Comparison of ENCODE assay signal across 8 cellular contexts in the genomic region with DNA sequence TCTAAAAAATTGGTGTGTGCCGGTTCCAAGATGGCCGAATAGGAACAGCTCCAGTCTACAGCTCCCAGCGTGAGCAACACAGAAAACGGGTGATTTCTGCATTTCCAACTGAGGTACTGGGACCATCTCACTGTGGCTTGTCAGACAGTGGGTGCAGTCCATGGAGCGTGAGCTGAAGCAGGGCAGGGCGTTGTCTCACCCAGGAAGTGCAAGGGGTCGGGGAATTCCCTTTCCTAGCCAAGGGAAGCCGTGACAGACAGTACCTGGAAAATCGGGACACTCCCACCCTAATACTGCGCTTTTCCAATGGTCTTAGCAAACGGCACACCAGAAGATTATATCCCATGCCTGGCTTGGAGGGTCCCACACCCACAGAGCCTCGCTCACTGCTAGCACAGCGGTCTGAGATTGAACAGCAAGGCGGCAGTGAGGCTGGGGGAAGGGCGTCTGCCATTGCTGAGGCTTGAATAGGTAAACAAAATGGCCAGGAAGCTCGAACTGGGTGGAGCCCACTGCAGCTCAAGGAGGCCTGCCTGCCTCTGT. TPM values are rescaled to one million over a fixed set of nuclear protein-coding genes. Genes with fewer than 3 reads are reported as not detected.
DNase-seq lines count a peak whose midpoint lies in the region; ATAC-seq, FAIRE-seq and TF ChIP-seq lines count a peak whose summit lies in the region.
"Not testable (repeated sequence)": the region's sequence is repeated elsewhere in the genome, so short reads cannot be mapped to it uniquely, and the experiment has no call there.

No MANE protein-coding gene starts in this region.

- not testable (repeated sequence) for H3K36me3 ChIP-seq in PC-9 (ENCODE audit: low read depth); SJCRH30; WERI-Rb-1; H1 (ENCODE audit: control insufficient read depth in 2 of 4, insufficient read depth in 4 of 4, low read length in 3 of 4); transverse colon

- FAIRE-seq in A549 (lab: Jason Lieb, UNC); H1 (lab: Jason Lieb, UNC): not testable (repeated sequence)

- 46% methylated on average over 16 of the region's 16 CpGs for WGBS in A549 (ENCODE audit: missing lambda C conversion rate)
- WGBS in H1 (ENCODE audit: extremely low coverage in 1 of 2, insufficient coverage in 1 of 2, insufficient read length in 1 of 2, insufficient replicate concordance in 2 of 2, low coverage in 1 of 2, low lambda C conversion rate in 2 of 2, missing lambda C conversion rate in 1 of 2), 2 experiments: 85% methylated on average over 16 of the region's 16 CpGs; no CpG with 5 or more reads in 1 of the 2 experiments
- WGBS in transverse colon (ENCODE audit: low coverage in 1 of 2), 2 donors: 73 to 91% methylated on average over 6 to 16 of the region's 16 CpGs

- intact Hi-C loops in PC-9 (cut with micrococcal nuclease; ENCODE audit: unreplicated experiment); transverse colon (cut with DNase I; ENCODE audit: low total_unique reads): not testable (repeated sequence)

- TF ChIP-seq POLR2A in A549 (IDR thresholded peaks at IDR 0.05; ENCODE audit: low read length); H1 (IDR thresholded peaks at IDR 0.05; ENCODE audit: control extremely low read depth in 1 of 2, low read depth in 2 of 2, low read length in 2 of 2); transverse colon (IDR thresholded peaks at IDR 0.05): not testable (repeated sequence)

- H2AFZ ChIP-seq in PC-9: peak overlapping the region; percentile 59
- not testable (repeated sequence) for H2AFZ ChIP-seq in H1 (ENCODE audit: low read length)

- H3K27me3 ChIP-seq in PC-9 (ENCODE audit: insufficient read depth, low read depth); SJCRH30; H1 (replicated peaks in 1 of 4; ENCODE audit: control insufficient read depth in 3 of 4, extremely low read depth in 1 of 4, insufficient read depth in 3 of 4, low read length in 3 of 4); transverse colon: not testable (repeated sequence)
- H3K27me3 ChIP-seq in WERI-Rb-1 (ENCODE audit: insufficient read depth, low read depth, severe bottlenecking): peaks cover 32% of the 10 kb centered on the region

- not testable (repeated sequence) for H2BK15ac ChIP-seq in H1 (ENCODE audit: low read length)

- TF ChIP-seq EP300 in A549 (IDR thresholded peaks at IDR 0.05); H1 (IDR thresholded peaks at IDR 0.05; ENCODE audit: borderline replicate concordance in 1 of 2, low read depth in 2 of 2, low read length in 2 of 2); transverse colon (IDR thresholded peaks at IDR 0.05; ENCODE audit: low read depth): not testable (repeated sequence)

- not testable (repeated sequence) for H3K9me2 ChIP-seq in PC-9 (ENCODE audit: insufficient read depth)

- not testable (repeated sequence) for H3K9ac ChIP-seq in H1 (replicated peaks in 1 of 4; ENCODE audit: extremely low read depth in 1 of 4, low read depth in 3 of 4, low read length in 3 of 4)

- H3K4ac ChIP-seq in H1 (replicated peaks; ENCODE audit: insufficient read length, low read depth, low read length): not testable (repeated sequence)

- not testable (repeated sequence) for BruUV-seq in PC-9 (replicated peaks; lab: Mats Ljungman, UMichigan)

- not testable (repeated sequence) for H4K5ac ChIP-seq in H1 (ENCODE audit: insufficient read length, low read depth, low read length)

- not testable (repeated sequence) for H3K79me2 ChIP-seq in PC-9 (ENCODE audit: low read depth); H1 (ENCODE audit: control insufficient read depth in 1 of 2, insufficient read depth in 2 of 2, low read length in 2 of 2)

- not testable (repeated sequence) for H4K91ac ChIP-seq in H1 (replicated peaks; ENCODE audit: insufficient read length, low read length)

- TF ChIP-seq RAD21 in A549 (conservative IDR thresholded peaks at IDR 0.05 in 1 of 2, IDR thresholded peaks at IDR 0.05 in 1 of 2); H1 (IDR thresholded peaks at IDR 0.05 in 1 of 2, conservative IDR thresholded peaks at IDR 0.05 in 1 of 2; ENCODE audit: low read depth in 2 of 2, low read length in 2 of 2): not testable (repeated sequence)

- not testable (repeated sequence) for H3K23ac ChIP-seq in H1 (ENCODE audit: insufficient read length)

- not testable (repeated sequence) for H2BK12ac ChIP-seq in H1 (ENCODE audit: low read depth, low read length)

- not testable (repeated sequence) for H2BK120ac ChIP-seq in H1 (replicated peaks; ENCODE audit: low read depth, low read length)

- H3K4me2 ChIP-seq in A549 (peak overlapping the region; percentile 36; the same call in 1 of the 3 replicates), PC-9 (peak overlapping the region; percentile 67)
- H3K4me2 ChIP-seq in H1 (ENCODE audit: insufficient read depth in 1 of 2, low read depth in 2 of 2, low read length in 2 of 2): not testable (repeated sequence)

- not testable (repeated sequence) for H2BK5ac ChIP-seq in H1 (ENCODE audit: low read depth, low read length)

- H3K14ac ChIP-seq in H1 (ENCODE audit: insufficient read length): not testable (repeated sequence)

- H3K4me3 ChIP-seq in A549; WERI-Rb-1 (ENCODE audit: low read depth, low read length); H1 (ENCODE audit: extremely low read depth in 1 of 4, insufficient read depth in 2 of 4, low read depth in 3 of 4, low read length in 4 of 4); transverse colon: not testable (repeated sequence)
- H3K4me3 ChIP-seq in PC-9: peak overlapping the region; percentile 48; the same call in 1 of the 2 replicates
- H3K4me3 ChIP-seq in SJCRH30: peak overlapping the region; percentile 53

- not testable (repeated sequence) for H3K56ac ChIP-seq in H1 (replicated peaks; ENCODE audit: insufficient read length, low read depth, low read length)

- H3K27ac ChIP-seq in A549: peak overlapping the region in 1 of 2 experiments; percentile 59; a peak in 3 of 6 replicates
- H3K27ac ChIP-seq in PC-9: peak overlapping the region; percentile 13; the same call in 1 of the 2 replicates
- not testable (repeated sequence) for H3K27ac ChIP-seq in SJCRH30; WERI-Rb-1; H1 (ENCODE audit: low read depth, low read length); transverse colon

- not testable (repeated sequence) for H3F3A ChIP-seq in PC-9 (ENCODE audit: insufficient read depth, low read depth)

- POLR2A ChIA-PET in A549 (lab: Yijun Ruan, JAX) (interaction anchor here (3.9 kb wide), 1 partner anchor 81 kb away, joined by 31 read pairs; the partner anchor contains the start of gene TMEM267), PC-9 (lab: Charles Lee; ENCODE audit: unreplicated experiment) (interaction anchor here (0.6 to 0.7 kb wide), 2 partner anchors 10 to 421 kb away, joined by 4 to 6 read pairs; no protein-coding TSS in a partner anchor)
- POLR2A ChIA-PET in H1 (lab: Charles Lee; ENCODE audit: partially characterized antibody): not testable (repeated sequence)

- H3K79me1 ChIP-seq in H1 (ENCODE audit: low read depth, low read length): not testable (repeated sequence)

- peaks cover 10% of the 10 kb centered on the region; the same call in 1 of the 3 replicates for H3K4me1 ChIP-seq in A549
- H3K4me1 ChIP-seq in PC-9 (replicated peaks; ENCODE audit: insufficient read depth); SJCRH30; H1 (replicated peaks in 1 of 4; ENCODE audit: control insufficient read depth in 3 of 4, insufficient read depth in 4 of 4, low read length in 3 of 4); transverse colon: not testable (repeated sequence)

- not testable (repeated sequence) for H4K20me1 ChIP-seq in PC-9 (ENCODE audit: insufficient read depth); H1 (replicated peaks in 1 of 2; ENCODE audit: control insufficient read depth in 1 of 2, insufficient read depth in 2 of 2, low read length in 2 of 2)

- H3K23me2 ChIP-seq in H1 (ENCODE audit: low read depth, low read length): not testable (repeated sequence)

- H3K9me3 ChIP-seq in A549; PC-9 (ENCODE audit: insufficient read depth, low read depth); SJCRH30 (replicated peaks); WERI-Rb-1 (ENCODE audit: severe bottlenecking); H1 (ENCODE audit: insufficient read depth in 2 of 2, low read depth in 1 of 2, low read length in 1 of 2); transverse colon: not testable (repeated sequence)

- 0 out of 6 replicates have a peak, but pooled peaks of 1 of the 2 experiments have one; percentile 33 for ATAC-seq in A549

- in situ Hi-C loops in transverse colon (cut with MboI; ENCODE audit: low pct_ligation_motif_present in 1 of 4, low pct_unique_long_range_greater_than_20kb in 1 of 4, low sequenced_read_pairs in 3 of 4): not testable (repeated sequence)

- not testable (repeated sequence) for H2AK5ac ChIP-seq in H1 (ENCODE audit: low read depth, low read length)

- not testable (repeated sequence) for H3K18ac ChIP-seq in H1 (ENCODE audit: extremely low read depth, low read length)

- not testable (repeated sequence) for H2BK20ac ChIP-seq in H1 (ENCODE audit: low read length)

- H4K8ac ChIP-seq in H1 (ENCODE audit: extremely low read depth, insufficient read depth, low read length): not testable (repeated sequence)

- DNase-seq in A549 (ENCODE audit: low read depth in 1 of 2, low spot score in 1 of 2); PC-9; H1 (ENCODE audit: low read depth in 1 of 2, low spot score in 2 of 2): not testable (repeated sequence)
- DNase-seq in Daoy (ENCODE audit: low read depth) (peak; percentile 19), NCI-H460 (ENCODE audit: extremely low read depth, low read depth) (peak; percentile 16), SJCRH30 (peak in 1 of 2 experiments; percentile 31), WERI-Rb-1 (peak; percentile 9), transverse colon (peak; percentile 39)

- not testable (repeated sequence) for TF ChIP-seq CTCF in A549 (IDR thresholded peaks at IDR 0.05); PC-9 (conservative IDR thresholded peaks at IDR 0.05); WERI-Rb-1 (IDR thresholded peaks at IDR 0.05; ENCODE audit: low read depth, low read length); H1 (IDR thresholded peaks at IDR 0.05; ENCODE audit: control extremely low read depth in 1 of 3, insufficient read depth in 1 of 3, low read depth in 1 of 3, low read length in 3 of 3); transverse colon (IDR thresholded peaks at IDR 0.05)

- CTCF ChIA-PET in A549 (lab: Yijun Ruan, JAX) (interaction anchor here (1.0 to 7.3 kb wide), 4 partner anchors 9 to 82 kb away, joined by 3 to 55 read pairs (median 12); partner anchors contain the start of genes CCL28 and TMEM267), H1 (lab: Charles Lee; ENCODE audit: partially characterized antibody) (interaction anchor here (2.1 kb wide), 1 partner anchor 10 kb away, joined by 13 read pairs; the partner anchor contains the start of gene CCL28)
- CTCF ChIA-PET in PC-9 (lab: Charles Lee): not testable (repeated sequence)

RNA-seq across cellular contexts. Expression of gene CCL28, which starts 9.6 kb away (rescaled TPM):
- polyA plus RNA-seq in A549 (2011; rRNA removed): 0.39 and 0.50 TPM in 2 replicates
- polyA plus RNA-seq in A549 (2012; cell fraction: cytosol; rRNA removed): 0.07 and 0.09 TPM in 2 replicates
- polyA plus RNA-seq in A549 (2012; cell fraction: nucleus; rRNA removed): 0.02 and 0.16 TPM in 2 replicates
- 0.09 to 0.15 TPM (median 0.13 TPM) in 3 replicates for polyA plus RNA-seq in A549 (2017; fragmentation: RNase III; extraction: RNeasy Plus Mini Kit Qiagen cat#74134 plus additional on column Dnase treatment)
- polyA minus RNA-seq in A549 (2011; rRNA and poly(A)+ RNA removed): 0.29 and 0.45 TPM in 2 replicates
- not detected in 2 replicates for total RNA-seq in Daoy (2014; rRNA removed; shearing (Covaris generic))
- total RNA-seq in NCI-H460 (2014; rRNA removed; shearing (Covaris generic)): 0.22 TPM in 1 of 2 replicates, not detected in the other
- polyA plus RNA-seq in NCI-H460 (2014; cell fraction: nucleus; rRNA removed): 0.25 TPM in 1 of 2 replicates, not detected in the other
- 2.2 and 4.3 TPM in 2 replicates for total RNA-seq in PC-9 (2021)
- not detected in 2 replicates for total RNA-seq in SJCRH30 (2014; rRNA removed; shearing (Covaris generic))
- total RNA-seq in H1 (2021; fragmentation: NEBNext Ultra II Directional; extraction: Animal tissue kit (Norgen Biotek cat#: 25700)): not detected in 2 replicates
- polyA plus RNA-seq in H1 (2011; rRNA removed): 0.95 and 1.1 TPM in 2 replicates
- 1.2 TPM for polyA plus RNA-seq in H1 (2011; cell fraction: cytosol; rRNA removed)
- polyA plus RNA-seq in H1 (2011; cell fraction: nucleus; rRNA removed): 1.3 TPM
- polyA plus RNA-seq in H1 (2012, experiment 1 of 2): 0.39 to 0.66 TPM (median 0.62 TPM) in 4 replicates
- 0.38 TPM for polyA plus RNA-seq in H1 (2012, experiment 2 of 2)
- polyA plus RNA-seq in H1 (2013, experiment 1 of 2): 0.08 TPM
- 0.26 TPM for polyA plus RNA-seq in H1 (2013, experiment 2 of 2)
- polyA minus RNA-seq in H1 (2011; rRNA and poly(A)+ RNA removed): 0.85 and 2.2 TPM in 2 replicates
- polyA minus RNA-seq in H1 (2011; cell fraction: cytosol; rRNA and poly(A)+ RNA removed): 1.2 TPM
- polyA minus RNA-seq in H1 (2011; cell fraction: nucleus; rRNA and poly(A)+ RNA removed): 1.6 TPM
- total RNA-seq in transverse colon: 100 to 1,000 TPM in 2 of 4 donors, 10 to 100 TPM in 2; 17.1 to 115 (median 86.4) TPM
